Comparison of ENCODE assay signal across 25 cellular contexts in the genomic region with DNA sequence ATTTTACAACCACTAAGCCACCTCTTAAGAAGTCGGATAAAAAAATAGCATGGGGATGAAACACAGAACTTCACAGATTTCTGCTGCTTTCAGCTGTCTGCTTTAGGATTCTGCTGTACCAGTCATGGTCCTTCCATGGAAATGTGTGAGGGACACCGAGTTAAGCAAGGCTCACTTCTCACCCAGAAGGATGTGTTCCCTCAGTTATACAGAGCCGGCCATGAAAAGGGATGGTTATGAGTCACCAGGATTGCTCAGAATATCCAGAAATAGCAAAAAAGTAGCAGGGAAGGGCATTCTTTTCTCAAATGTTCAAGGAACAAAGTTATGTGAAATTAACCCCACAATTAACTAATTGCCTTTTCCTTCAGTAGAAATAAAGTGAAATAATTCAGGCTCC.
DNase-seq lines count a peak whose midpoint lies in the region; FAIRE-seq and TF ChIP-seq lines count a peak whose summit lies in the region.
"Had no signal": no experiment of that assay in that cellular context is flagged by ENCODE, and none has a peak within 500 bp of the region (broad histone marks: within the 10 kb centered on the region; RNA-seq: fewer than 3 reads in every experiment).

No MANE protein-coding gene starts in this region.

- H3K4me1 ChIP-seq in GM23248 (ENCODE audit: insufficient read depth), result peaks cover 26% of the 10 kb centered on the region
- no peaks in the 10 kb centered on the region for H3K4me1 ChIP-seq in astrocyte (ENCODE audit: insufficient read depth, low read length)
- no peaks in the 10 kb centered on the region for H3K4me1 ChIP-seq in uterus
- no peaks in the 10 kb centered on the region for H3K4me1 ChIP-seq in adrenal gland (replicated peaks in 1 of 2)
- H3K4me1 ChIP-seq: pancreas, right lobe of liver, SJSA1 had no signal

- H3K4me3 Mint-ChIP-seq in astrocyte (ENCODE audit: unreplicated experiment), result no peak overlapping the region
- H3K4me3 Mint-ChIP-seq: activated naive CD8-positive, alpha-beta T cell; activated T-helper 1 cell treated with anti-CD3 and anti-CD28 coated beads, Interleukin-12 subunit alpha, Interleukin-12 subunit beta, Interleukin-2, Interleukin-4 antibody, amounts not matched to agents 30 ng/mL and 10 ng/mL and 1 ng/mL, durations not matched to agents 14 hours and 24 hours and 36 hours; CD4-positive, alpha-beta T cell; naive thymus-derived CD4-positive, alpha-beta T cell; T-helper 2 cell treated with Interferon-gamma antibody and Interleukin-4, amounts not matched to agents 5 μg/mL and 100 μg/mL, for 36 hours had no signal

- H3K27ac Mint-ChIP-seq in astrocyte (ENCODE audit: unreplicated experiment), result no peak overlapping the region
- H3K27ac Mint-ChIP-seq: activated naive CD8-positive, alpha-beta T cell; activated T-helper 1 cell treated with anti-CD3 and anti-CD28 coated beads, Interleukin-12 subunit alpha, Interleukin-12 subunit beta, Interleukin-2, Interleukin-4 antibody, amounts not matched to agents 30 ng/mL and 10 ng/mL and 1 ng/mL, durations not matched to agents 14 hours and 24 hours and 36 hours; CD4-positive, alpha-beta T cell; naive thymus-derived CD4-positive, alpha-beta T cell; T-helper 2 cell treated with Interferon-gamma antibody and Interleukin-4, amounts not matched to agents 5 μg/mL and 100 μg/mL, for 36 hours had no signal

- peaks cover 2% of the 10 kb centered on the region for H3K27me3 Mint-ChIP-seq in astrocyte (ENCODE audit: low read depth, unreplicated experiment)

- peak overlapping the region; percentile 75 for H3K4me2 ChIP-seq in GM23248 (ENCODE audit: unreplicated experiment)
- H3K4me2 ChIP-seq in astrocyte (ENCODE audit: low read length), result no peak overlapping the region

- DNase-seq in GM23248 (peak; percentile 86), astrocyte (ENCODE audit: low read depth) (peak; percentile 27), foreskin fibroblast (peak; percentile 40 to 86), uterus (peak; percentile 16 to 29), NCI-H1417 treated with DMSO at 0.1 percent for 48 hours (lab: John Stamatoyannopoulos, UW) (no peak), adrenal gland (no peak)
- DNase-seq in activated CD4-positive, alpha-beta T cell treated with anti-CD3 and anti-CD28 coated beads for 1 hour, result no peak
- DNase-seq: activated CD4-positive, CD25-positive, alpha-beta regulatory T cell treated with anti-CD3 and anti-CD28 coated beads, Interleukin-2, amount 50 U/mL, for 72 hours; CD4-positive, alpha-beta T cell; DMS153; erythroblast; naive thymus-derived CD4-positive, alpha-beta T cell; NCI-H1092; NCI-H2107; NCI-H69; pancreas; right lobe of liver; stimulated activated CD4-positive, alpha-beta T cell treated with anti-CD3 and anti-CD28 coated beads, Interleukin-4, amount 100 ng/mL, for 24 hours had no signal

- peak overlapping the region; percentile 54 for H3K4me3 ChIP-seq in GM23248
- H3K4me3 ChIP-seq in astrocyte (ENCODE audit: insufficient read depth, low read depth, low read length), result no peak overlapping the region
- no peak overlapping the region for H3K4me3 ChIP-seq in foreskin fibroblast (ENCODE audit: low read depth in 1 of 2, low read length in 2 of 2)
- H3K4me3 ChIP-seq in uterus, result no peak overlapping the region
- H3K4me3 ChIP-seq in adrenal gland, result no peak overlapping the region
- H3K4me3 ChIP-seq: cardiac muscle cell, pancreas, right lobe of liver, SJSA1 had no signal

- WGBS in GM23248 (ENCODE audit: low coverage in 1 of 2, low lambda C conversion rate in 2 of 2, missing lambda C conversion rate in 2 of 2), 2 experiments, result 17 to 22% methylated on average over 3 of the region's 3 CpGs
- WGBS in adrenal gland, 4 donors, result 50 to 59% (median 54%) methylated on average over 3 of the region's 3 CpGs

- H3K27me3 ChIP-seq in GM23248 (replicated peaks; ENCODE audit: insufficient read depth) (no peaks in the 10 kb centered on the region), astrocyte (ENCODE audit: insufficient read depth, low read length) (no peaks in the 10 kb centered on the region), uterus (no peaks in the 10 kb centered on the region), adrenal gland (no peaks in the 10 kb centered on the region)
- H3K27me3 ChIP-seq: pancreas, right lobe of liver, SJSA1 had no signal

- H2AFZ ChIP-seq in GM23248, result peak overlapping the region; percentile 28
- no peak overlapping the region for H2AFZ ChIP-seq in astrocyte (ENCODE audit: low read depth, low read length)

- H3K27ac ChIP-seq in GM23248, result peak overlapping the region; percentile 63
- H3K27ac ChIP-seq in astrocyte (ENCODE audit: low read depth, low read length), result no peak overlapping the region
- H3K27ac ChIP-seq in uterus, result peak overlapping the region in 1 of 2 donors; percentile 2
- H3K27ac ChIP-seq in adrenal gland, result no peak overlapping the region
- H3K27ac ChIP-seq: cardiac muscle cell, HL-60, pancreas, right lobe of liver, SJSA1 had no signal

- no peaks in the 10 kb centered on the region for H3K36me3 Mint-ChIP-seq in astrocyte (ENCODE audit: low read depth, unreplicated experiment)
- H3K36me3 Mint-ChIP-seq: activated naive CD8-positive, alpha-beta T cell; naive thymus-derived CD4-positive, alpha-beta T cell had no signal

- H3K9me3 ChIP-seq in GM23248 (ENCODE audit: low read depth) (no peaks in the 10 kb centered on the region), astrocyte (ENCODE audit: insufficient read depth, low read depth, low read length) (no peaks in the 10 kb centered on the region), uterus (no peaks in the 10 kb centered on the region), adrenal gland (replicated peaks in 1 of 3) (no peaks in the 10 kb centered on the region)
- H3K9me3 ChIP-seq: pancreas, right lobe of liver, SJSA1 had no signal

- intact Hi-C loops in uterus (cut with DNase I; ENCODE audit: low total_unique reads) (no loop called here), adrenal gland (cut with DNase I) (no loop called here)

- H3K4me1 Mint-ChIP-seq in astrocyte (ENCODE audit: low read depth, unreplicated experiment), result peaks cover 7% of the 10 kb centered on the region
- H3K4me1 Mint-ChIP-seq: naive thymus-derived CD4-positive, alpha-beta T cell had no signal

- peaks cover 30% of the 10 kb centered on the region for H3F3A ChIP-seq in GM23248 (ENCODE audit: insufficient read depth)

- no peaks in the 10 kb centered on the region for H4K20me1 ChIP-seq in GM23248 (ENCODE audit: insufficient read depth)
- H4K20me1 ChIP-seq in astrocyte (ENCODE audit: insufficient read depth, low read length), result no peaks in the 10 kb centered on the region

- H3K79me2 ChIP-seq in GM23248 (ENCODE audit: insufficient read depth) (no peaks in the 10 kb centered on the region), astrocyte (ENCODE audit: insufficient read depth, low read length) (no peaks in the 10 kb centered on the region)

- H3K9me3 Mint-ChIP-seq in astrocyte (ENCODE audit: unreplicated experiment), result no peaks in the 10 kb centered on the region
- H3K9me3 Mint-ChIP-seq: activated T-helper 1 cell treated with anti-CD3 and anti-CD28 coated beads, Interleukin-12 subunit alpha, Interleukin-12 subunit beta, Interleukin-2, Interleukin-4 antibody, amounts not matched to agents 30 ng/mL and 10 ng/mL and 1 ng/mL, durations not matched to agents 14 hours and 24 hours and 36 hours; CD4-positive, alpha-beta T cell; naive thymus-derived CD4-positive, alpha-beta T cell; T-helper 2 cell treated with Interferon-gamma antibody and Interleukin-4, amounts not matched to agents 5 μg/mL and 100 μg/mL, for 36 hours had no signal

- TF ChIP-seq POLR2A in uterus (IDR thresholded peaks at IDR 0.05) (no peak), adrenal gland (IDR thresholded peaks at IDR 0.05) (no peak)

- FAIRE-seq in astrocyte (lab: Jason Lieb, UNC), result peak; percentile 80
- FAIRE-seq: keratinocyte, pancreas had no signal

- H3K36me3 ChIP-seq in GM23248 (ENCODE audit: low read depth) (no peaks in the 10 kb centered on the region), astrocyte (ENCODE audit: insufficient read depth, low read length) (no peaks in the 10 kb centered on the region), uterus (no peaks in the 10 kb centered on the region), adrenal gland (replicated peaks in 1 of 2) (no peaks in the 10 kb centered on the region)
- H3K36me3 ChIP-seq: cardiac muscle cell, pancreas, right lobe of liver, SJSA1 had no signal

- in situ Hi-C loops in GM23248 (cut with MboI), result no loop called here

- 0 out of 2 replicates have a peak overlapping the region, but pooled peaks have one; percentile 5 for H3K9ac ChIP-seq in GM23248
- no peak overlapping the region for H3K9ac ChIP-seq in astrocyte (ENCODE audit: low read length)

- H3K9me2 ChIP-seq in GM23248 (ENCODE audit: insufficient read depth), result 0 out of 2 replicates have a peak, but pooled peaks cover 2% of the 10 kb centered on the region

- no peak for TF ChIP-seq CTCF in astrocyte (IDR thresholded peaks at IDR 0.05; ENCODE audit: insufficient read depth, low read depth, low read length)
- TF ChIP-seq CTCF in foreskin fibroblast (IDR thresholded peaks at IDR 0.05; ENCODE audit: low read depth, low read length), result no peak
- no peak for TF ChIP-seq CTCF in uterus (IDR thresholded peaks at IDR 0.05)
- TF ChIP-seq CTCF in adrenal gland (IDR thresholded peaks at IDR 0.05), result no peak

Comparison
In these comparisons a context has a peak if more than half of its experiments do, and no peak if none do; other contexts are left out.
1. DNase-seq: peak in GM23248 (single experiment), astrocyte (single experiment), foreskin fibroblast (2 of 2) and uterus (2 of 2); none in activated CD4-positive, alpha-beta T cell treated with anti-CD3 and anti-CD28 coated beads for 1 hour (single experiment), NCI-H1417 treated with DMSO at 0.1 percent for 48 hours (single experiment) and adrenal gland (0 of 7).